In the genomic region with DNA sequence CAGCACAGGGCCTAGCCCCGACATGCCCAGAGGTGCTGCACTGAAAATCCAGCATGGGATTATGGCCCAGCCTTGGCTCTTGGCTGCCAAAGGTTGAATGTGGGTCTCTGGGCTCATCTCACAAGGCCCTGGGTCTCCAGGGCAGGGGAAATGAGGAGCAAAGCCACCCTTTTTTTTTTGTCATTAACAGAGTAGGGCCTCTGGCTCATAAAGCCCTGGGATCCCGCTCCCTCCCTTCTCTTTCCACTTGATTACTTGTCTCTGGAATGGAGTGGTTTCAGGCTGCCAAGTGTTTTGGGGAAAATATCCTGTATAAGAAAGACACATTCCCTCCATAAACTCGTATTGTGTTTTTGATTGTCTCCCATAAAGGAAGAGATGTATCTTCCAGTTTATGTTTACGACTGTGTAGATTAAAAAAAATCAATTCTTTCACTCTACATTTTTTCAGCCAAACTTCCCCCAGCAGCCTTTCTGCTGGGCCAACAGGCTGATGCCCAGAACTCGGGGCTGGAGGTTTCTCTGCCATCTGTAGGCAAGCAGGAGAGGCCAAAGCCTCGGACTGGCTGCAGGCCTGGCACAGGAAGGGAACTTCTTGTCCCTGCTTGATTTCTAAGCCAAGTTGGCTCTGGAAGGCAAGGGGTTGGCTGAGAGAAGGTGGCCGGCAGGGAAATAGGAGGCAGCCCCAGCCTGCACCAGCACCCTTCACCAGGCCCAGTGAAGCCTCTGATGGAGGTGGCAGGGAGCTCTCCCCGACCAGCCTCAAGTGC, we compare ENCODE assay signal across 17 cellular contexts. TPM values are rescaled to one million over a fixed set of nuclear protein-coding genes. Genes with fewer than 3 reads are reported as not detected.
A peak's percentile ranks its signal among the peaks of the same experiment; 100 is the strongest.
DNase-seq lines count a peak whose midpoint lies in the region; ATAC-seq and TF ChIP-seq lines count a peak whose summit lies in the region.
"Had no signal": no experiment of that assay in that cellular context is flagged by ENCODE, and none has a peak within 500 bp of the region (broad histone marks: within the 10 kb centered on the region; RNA-seq: fewer than 3 reads in every experiment).

No MANE protein-coding gene starts in this region.

- peak; percentile 4 for DNase-seq in NCI-H1694 (lab: John Stamatoyannopoulos, UW)
- DNase-seq in cerebellar nuclear complex (lab: John Stamatoyannopoulos, UW) = peak; percentile 76 to 92
- peak; percentile 72 for DNase-seq in left ventricle myocardium superior
- DNase-seq in gastrocnemius medialis = peak; percentile 77 to 83
- DNase-seq in T-helper 17 cell = no peak
- DNase-seq in GM20000 (ENCODE audit: low spot score) = no peak
- no peak for DNase-seq in activated gamma-delta T cell (lab: John Stamatoyannopoulos, UW)
- no peak for DNase-seq in Caco-2
- DNase-seq: activated CD4-positive, alpha-beta T cell treated with anti-CD3 and anti-CD28 coated beads for 1 hour; activated CD8-positive, alpha-beta memory T cell treated with anti-CD3 and anti-CD28 coated beads, Interleukin-2, amount 50 U/mL, for 4 hours; activated naive CD4-positive, alpha-beta T cell treated with anti-CD3 and anti-CD28 coated beads for 36 hours; NCI-H1092 treated with DMSO at 0.1 percent for 48 hours; NCI-H2171 treated with DMSO at 0.1 percent for 48 hours; occipital lobe; stimulated activated naive CD8-positive, alpha-beta T cell treated with anti-CD3 and anti-CD28 coated beads, Interleukin-15, Interleukin-2, amounts not matched to agents 100 U/mL and 50 U/mL, for 24 hours had no signal

- H3K4me3 ChIP-seq in gastrocnemius medialis = no peak overlapping the region
- H3K4me3 ChIP-seq in Caco-2 (ENCODE audit: low read depth, low read length) = no peak overlapping the region
- H3K4me3 ChIP-seq: cardiac muscle cell had no signal

- H3K27me3 Mint-ChIP-seq in T-helper 17 cell = peaks cover 29% of the 10 kb centered on the region
- H3K27me3 Mint-ChIP-seq in Caco-2 (ENCODE audit: insufficient read depth, unreplicated experiment) = no peaks in the 10 kb centered on the region

- no peak for TF ChIP-seq CTCF in gastrocnemius medialis (IDR thresholded peaks at IDR 0.05 in 4 of 5, conservative IDR thresholded peaks at IDR 0.05 in 1 of 5)
- TF ChIP-seq CTCF in GM20000 (IDR thresholded peaks at IDR 0.05; ENCODE audit: extremely low read depth, missing control alignments) = no peak
- no peak for TF ChIP-seq CTCF in Caco-2 (IDR thresholded peaks at IDR 0.05; ENCODE audit: insufficient read depth in 1 of 2, low read depth in 1 of 2, low read length in 1 of 2, severe bottlenecking in 1 of 2, unreplicated experiment in 1 of 2)

- POLR2A ChIA-PET in Caco-2 (lab: Charles Lee) = no interaction called here

- CTCF ChIA-PET in Caco-2 (lab: Charles Lee) = no interaction called here

- H3K27ac ChIP-seq in gastrocnemius medialis = peak overlapping the region; percentile 2 to 72 (median 31)
- H3K27ac ChIP-seq: cardiac muscle cell had no signal

- peaks cover 44 to 54% of the 10 kb centered on the region in 2 donors for H3K4me1 ChIP-seq in gastrocnemius medialis
- H3K4me1 ChIP-seq in Caco-2 = no peaks in the 10 kb centered on the region

- in situ Hi-C loops in gastrocnemius medialis (cut with MboI; ENCODE audit: low sequenced_read_pairs in 4 of 4) = no loop called here

- H3K27me3 ChIP-seq in gastrocnemius medialis = no peaks in the 10 kb centered on the region
- no peaks in the 10 kb centered on the region for H3K27me3 ChIP-seq in Caco-2 (replicated peaks; ENCODE audit: control insufficient read depth, insufficient read depth, low read length)
- H3K27me3 ChIP-seq: cardiac muscle cell had no signal

- no peaks in the 10 kb centered on the region for H3K36me3 ChIP-seq in gastrocnemius medialis
- H3K36me3 ChIP-seq in Caco-2 (ENCODE audit: control insufficient read depth, insufficient read depth, low read length) = no peaks in the 10 kb centered on the region
- H3K36me3 ChIP-seq: cardiac muscle cell had no signal

- H3K9me3 Mint-ChIP-seq in Caco-2 (ENCODE audit: unreplicated experiment) = no peaks in the 10 kb centered on the region
- H3K9me3 Mint-ChIP-seq: activated naive CD4-positive, alpha-beta T cell treated with anti-CD3 and anti-CD28 coated beads for 36 hours; T-helper 2 cell treated with Interferon-gamma antibody and Interleukin-4, amounts not matched to agents 5 μg/mL and 100 μg/mL, for 36 hours had no signal

- intact Hi-C loops in left ventricle myocardium superior (cut with micrococcal nuclease) = no loop called here
- intact Hi-C loops in gastrocnemius medialis (cut with DNase I; ENCODE audit: low total_unique reads) = loop anchor here (1.0 kb wide), 1 partner anchor 36 kb away; no protein-coding TSS in a partner anchor
- intact Hi-C loops in Caco-2 (cut with micrococcal nuclease; ENCODE audit: unreplicated experiment) = no loop called here

- H3K27ac Mint-ChIP-seq in T-helper 17 cell (no peak overlapping the region), Caco-2 (ENCODE audit: unreplicated experiment) (no peak overlapping the region)
- H3K27ac Mint-ChIP-seq: activated naive CD4-positive, alpha-beta T cell treated with anti-CD3 and anti-CD28 coated beads for 36 hours; T-helper 2 cell treated with Interferon-gamma antibody and Interleukin-4, amounts not matched to agents 5 μg/mL and 100 μg/mL, for 36 hours had no signal

- no peak for TF ChIP-seq POLR2A in gastrocnemius medialis (IDR thresholded peaks at IDR 0.05)

- ATAC-seq in left ventricle myocardium superior (peak; percentile 80), gastrocnemius medialis (peak; percentile 87 to 89), T-helper 17 cell (no peak)
- ATAC-seq: stimulated activated naive CD8-positive, alpha-beta T cell treated with anti-CD3 and anti-CD28 coated beads, Interleukin-15, Interleukin-2, amounts not matched to agents 100 U/mL and 50 U/mL, for 24 hours had no signal

- H3K36me3 Mint-ChIP-seq in T-helper 17 cell (ENCODE audit: low read depth) = no peaks in the 10 kb centered on the region
- H3K36me3 Mint-ChIP-seq in Caco-2 (ENCODE audit: insufficient read depth, unreplicated experiment) = no peaks in the 10 kb centered on the region

- H3K4me1 Mint-ChIP-seq in T-helper 17 cell (peaks cover 4% of the 10 kb centered on the region), Caco-2 (ENCODE audit: low read depth, unreplicated experiment) (peaks cover 6% of the 10 kb centered on the region)

- H3K9me3 ChIP-seq in gastrocnemius medialis (no peaks in the 10 kb centered on the region), T-helper 17 cell (ENCODE audit: control insufficient read depth, low read length, poor library complexity, severe bottlenecking) (no peaks in the 10 kb centered on the region), Caco-2 (no peaks in the 10 kb centered on the region)

- no TSS peak for BruUV-seq in Caco-2 (replicated peaks; lab: Mats Ljungman, UMichigan)

- no peak overlapping the region for H3K4me3 Mint-ChIP-seq in T-helper 17 cell
- no peak overlapping the region for H3K4me3 Mint-ChIP-seq in Caco-2 (ENCODE audit: unreplicated experiment)
- H3K4me3 Mint-ChIP-seq: activated naive CD4-positive, alpha-beta T cell treated with anti-CD3 and anti-CD28 coated beads for 36 hours; T-helper 2 cell treated with Interferon-gamma antibody and Interleukin-4, amounts not matched to agents 5 μg/mL and 100 μg/mL, for 36 hours had no signal

RNA-seq across cellular contexts. Expression of a gene that starts 49.4 kb away (rescaled TPM):
- total RNA-seq in left ventricle myocardium superior (168 TPM), gastrocnemius medialis (10 to 100 TPM in 1 of 4 donors, 1 to 10 TPM in 3; 2.7 to 11.6 (median 7.7) TPM), T-helper 17 cell (not detected), Caco-2 (2022) (0.41 TPM in 1 of 2 replicates, not detected in the other)
- total RNA-seq: activated naive CD4-positive, alpha-beta T cell treated with anti-CD3 and anti-CD28 coated beads for 36 hours had no signal

Comparison
In these comparisons a context has a peak if more than half of its experiments do, and no peak if none do; other contexts are left out.
1. DNase-seq: peak in NCI-H1694 (single experiment), cerebellar nuclear complex (2 of 2), left ventricle myocardium superior (single experiment) and gastrocnemius medialis (2 of 2); none in T-helper 17 cell (0 of 3), GM20000 (single experiment), activated gamma-delta T cell (single experiment) and Caco-2 (0 of 2).
2. RNA of a gene that starts 49.4 kb away (total RNA-seq): 168 TPM in left ventricle myocardium superior (single experiment); 2.7 to 11.6 TPM in gastrocnemius medialis, 0.41 TPM in Caco-2 and not detected in T-helper 17 cell; every median in the first group is over 10 times any median in the second.